9 cellular contexts compared by ENCODE assay signal in the genomic region with DNA sequence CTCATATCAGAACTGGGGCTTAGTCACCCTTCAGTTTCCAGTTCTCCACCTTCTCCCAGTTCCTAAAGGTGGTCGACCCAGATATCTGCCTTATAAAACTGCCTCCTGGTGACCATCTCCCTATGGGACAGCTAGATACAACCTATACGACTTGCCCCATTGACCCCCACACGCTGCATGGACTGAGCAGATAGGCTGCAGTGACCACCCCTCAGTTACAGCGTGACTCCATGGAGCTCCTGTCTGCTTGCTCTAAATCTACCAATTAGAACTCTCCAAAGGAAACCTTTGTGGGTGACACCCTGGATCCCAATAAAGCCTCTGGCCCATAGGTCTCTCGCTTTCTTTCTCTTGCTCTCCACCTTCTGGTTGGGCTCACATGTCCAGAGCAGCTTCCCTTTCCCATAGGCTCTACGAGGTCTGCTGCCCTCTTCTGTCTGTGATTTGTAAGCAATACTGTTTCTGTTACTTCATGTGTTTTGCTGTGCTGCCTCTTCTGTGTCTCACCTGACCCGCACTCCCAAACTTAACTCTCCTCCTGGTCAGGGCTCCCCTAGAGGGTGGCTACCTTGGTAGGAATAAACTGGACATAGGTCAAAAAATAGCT.
DNase-seq lines count a peak whose midpoint lies in the region; ATAC-seq, FAIRE-seq and TF ChIP-seq lines count a peak whose summit lies in the region.
"Had no signal": no experiment of that assay in that cellular context is flagged by ENCODE, and none has a peak within 500 bp of the region (broad histone marks: within the 10 kb centered on the region; RNA-seq: fewer than 3 reads in every experiment).

No MANE protein-coding gene starts in this region.

- POLR2A ChIA-PET in WTC11 (lab: Charles Lee) = no interaction called here

- H3K9ac ChIP-seq in mesendoderm (ENCODE audit: low read length) = no peak overlapping the region

- no peak overlapping the region for H2AK5ac ChIP-seq in mesendoderm (ENCODE audit: low read length)

- H3K18ac ChIP-seq in mesendoderm (ENCODE audit: low read length) = peak overlapping the region; percentile 3

- no peak for TF ChIP-seq POLR2A in GM12891 (IDR thresholded peaks at IDR 0.05; ENCODE audit: low read depth, low read length)

- no peak overlapping the region for H3K56ac ChIP-seq in mesendoderm (ENCODE audit: low read length)

- H3K23ac ChIP-seq in mesendoderm (ENCODE audit: low read length) = no peak overlapping the region

- no peak overlapping the region for H3K27ac Mint-ChIP-seq in WTC11

- peaks cover 7% of the 10 kb centered on the region for H3K9me3 Mint-ChIP-seq in WTC11

- H3K27me3 ChIP-seq in mesendoderm (ENCODE audit: insufficient read depth, low read length, poor library complexity) = no peaks in the 10 kb centered on the region
- H3K27me3 ChIP-seq: SJSA1 had no signal

- no peak overlapping the region for H2BK15ac ChIP-seq in mesendoderm (replicated peaks; ENCODE audit: low read depth)

- CTCF ChIA-PET in WTC11 (lab: Charles Lee) = interaction anchor here (0.6 to 1.1 kb wide), 4 partner anchors 202 to 459 kb away, joined by 3 to 4 read pairs (median 3); no protein-coding TSS in a partner anchor

- H3K4me3 ChIP-seq in mesendoderm (ENCODE audit: low read length) = no peak overlapping the region
- H3K4me3 ChIP-seq: SJSA1 had no signal

- no peak overlapping the region for H3K27ac ChIP-seq in mesendoderm (ENCODE audit: low read depth, low read length)
- H3K27ac ChIP-seq: SJSA1 had no signal

- no peak for TF ChIP-seq CTCF in WTC11 (IDR thresholded peaks at IDR 0.05)

- DNase-seq in EL (peak; percentile 5), HTR-8/SVneo (ENCODE audit: insufficient read length, low spot score) (peak; percentile 18), WTC11 (ENCODE audit: low spot score) (peak; percentile 23), mesendoderm (peak; percentile 84), GM12891 (ENCODE audit: insufficient read length, low spot score) (no peak)

- H3K4me3 Mint-ChIP-seq in WTC11 = no peak overlapping the region

- FAIRE-seq in HTR-8/SVneo (lab: Jason Lieb, UNC) (no peak), GM12891 (lab: Jason Lieb, UNC) (no peak)

- no peak overlapping the region for H2BK5ac ChIP-seq in mesendoderm (ENCODE audit: low read length)

- no peaks in the 10 kb centered on the region for H3K79me1 ChIP-seq in mesendoderm (ENCODE audit: low read length)

- no peak overlapping the region for H4K8ac ChIP-seq in mesendoderm (ENCODE audit: low read depth, low read length)

- no peaks in the 10 kb centered on the region for H3K79me2 ChIP-seq in mesendoderm (ENCODE audit: control insufficient read depth, insufficient read depth, low read length)

- H4K5ac ChIP-seq in mesendoderm (ENCODE audit: low read length) = no peak overlapping the region

- H3K36me3 ChIP-seq in mesendoderm (ENCODE audit: control insufficient read depth, insufficient read depth, low read length) = no peaks in the 10 kb centered on the region
- H3K36me3 ChIP-seq: SJSA1 had no signal

- H2BK120ac ChIP-seq in mesendoderm (ENCODE audit: low read depth, low read length) = no peak overlapping the region

- ATAC-seq in WTC11 = peak; percentile 97
- no peak for ATAC-seq in GM21360 (IDR thresholded peaks at IDR 0.05; ENCODE audit: unreplicated experiment)
- ATAC-seq in HG02623 (IDR thresholded peaks at IDR 0.05; ENCODE audit: unreplicated experiment) = no peak
- ATAC-seq in HG03108 (IDR thresholded peaks at IDR 0.05; ENCODE audit: unreplicated experiment) = no peak

- no peaks in the 10 kb centered on the region for H3K27me3 Mint-ChIP-seq in WTC11 (ENCODE audit: low read depth)

- no peak overlapping the region for H3K4me2 ChIP-seq in mesendoderm (ENCODE audit: low read length)

- WGBS in mesendoderm (ENCODE audit: extremely low coverage, insufficient coverage, low lambda C conversion rate) = no CpG with 5 or more reads among the region's 7 CpGs

- peaks cover 3% of the 10 kb centered on the region for H3K4me1 Mint-ChIP-seq in WTC11

- H3K4ac ChIP-seq in mesendoderm (ENCODE audit: low read depth, low read length) = peak overlapping the region; percentile 0

- no peaks in the 10 kb centered on the region for H3K4me1 ChIP-seq in mesendoderm (ENCODE audit: control insufficient read depth, low read depth, low read length)
- H3K4me1 ChIP-seq: SJSA1 had no signal

- H3K36me3 Mint-ChIP-seq in WTC11 = peaks cover 5% of the 10 kb centered on the region; the same call in 1 of the 2 replicates

TF ChIP-seq in WTC11, 78 proteins besides CTCF, POLR2A, EP300 and RAD21 (continues in another document):
- TF ChIP-seq TEAD1 (CRISPR knock-in tag; IDR thresholded peaks at IDR 0.05) (no peak), NFATC4 (CRISPR knock-in tag; IDR thresholded peaks at IDR 0.05) (no peak), ATF1 (CRISPR knock-in tag; IDR thresholded peaks at IDR 0.05) (no peak), PRRX2 (CRISPR knock-in tag; IDR thresholded peaks at IDR 0.05) (no peak), ATF2 (CRISPR knock-in tag; IDR thresholded peaks at IDR 0.05; ENCODE audit: borderline replicate concordance, low read depth) (no peak), TCF7 (CRISPR knock-in tag; IDR thresholded peaks at IDR 0.05; ENCODE audit: low read depth) (no peak)
- TF ChIP-seq, protein P1, sequence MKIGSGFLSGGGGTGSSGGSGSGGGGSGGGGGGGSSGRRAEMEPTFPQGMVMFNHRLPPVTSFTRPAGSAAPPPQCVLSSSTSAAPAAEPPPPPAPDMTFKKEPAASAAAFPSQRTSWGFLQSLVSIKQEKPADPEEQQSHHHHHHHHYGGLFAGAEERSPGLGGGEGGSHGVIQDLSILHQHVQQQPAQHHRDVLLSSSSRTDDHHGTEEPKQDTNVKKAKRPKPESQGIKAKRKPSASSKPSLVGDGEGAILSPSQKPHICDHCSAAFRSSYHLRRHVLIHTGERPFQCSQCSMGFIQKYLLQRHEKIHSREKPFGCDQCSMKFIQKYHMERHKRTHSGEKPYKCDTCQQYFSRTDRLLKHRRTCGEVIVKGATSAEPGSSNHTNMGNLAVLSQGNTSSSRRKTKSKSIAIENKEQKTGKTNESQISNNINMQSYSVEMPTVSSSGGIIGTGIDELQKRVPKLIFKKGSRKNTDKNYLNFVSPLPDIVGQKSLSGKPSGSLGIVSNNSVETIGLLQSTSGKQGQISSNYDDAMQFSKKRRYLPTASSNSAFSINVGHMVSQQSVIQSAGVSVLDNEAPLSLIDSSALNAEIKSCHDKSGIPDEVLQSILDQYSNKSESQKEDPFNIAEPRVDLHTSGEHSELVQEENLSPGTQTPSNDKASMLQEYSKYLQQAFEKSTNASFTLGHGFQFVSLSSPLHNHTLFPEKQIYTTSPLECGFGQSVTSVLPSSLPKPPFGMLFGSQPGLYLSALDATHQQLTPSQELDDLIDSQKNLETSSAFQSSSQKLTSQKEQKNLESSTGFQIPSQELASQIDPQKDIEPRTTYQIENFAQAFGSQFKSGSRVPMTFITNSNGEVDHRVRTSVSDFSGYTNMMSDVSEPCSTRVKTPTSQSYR (CRISPR knock-in tag; IDR thresholded peaks at IDR 0.05) = no peak

TF ChIP-seq in GM12891, 5 proteins besides CTCF, POLR2A, EP300 and RAD21:
- TF ChIP-seq POU2F2 (IDR thresholded peaks at IDR 0.05; ENCODE audit: low read depth, low read length) (no peak), TAF1 (IDR thresholded peaks at IDR 0.05; ENCODE audit: low read depth, low read length) (no peak), PAX5 (IDR thresholded peaks at IDR 0.05; ENCODE audit: insufficient read depth, low read length, severe bottlenecking) (no peak)
